In the genomic region with DNA sequence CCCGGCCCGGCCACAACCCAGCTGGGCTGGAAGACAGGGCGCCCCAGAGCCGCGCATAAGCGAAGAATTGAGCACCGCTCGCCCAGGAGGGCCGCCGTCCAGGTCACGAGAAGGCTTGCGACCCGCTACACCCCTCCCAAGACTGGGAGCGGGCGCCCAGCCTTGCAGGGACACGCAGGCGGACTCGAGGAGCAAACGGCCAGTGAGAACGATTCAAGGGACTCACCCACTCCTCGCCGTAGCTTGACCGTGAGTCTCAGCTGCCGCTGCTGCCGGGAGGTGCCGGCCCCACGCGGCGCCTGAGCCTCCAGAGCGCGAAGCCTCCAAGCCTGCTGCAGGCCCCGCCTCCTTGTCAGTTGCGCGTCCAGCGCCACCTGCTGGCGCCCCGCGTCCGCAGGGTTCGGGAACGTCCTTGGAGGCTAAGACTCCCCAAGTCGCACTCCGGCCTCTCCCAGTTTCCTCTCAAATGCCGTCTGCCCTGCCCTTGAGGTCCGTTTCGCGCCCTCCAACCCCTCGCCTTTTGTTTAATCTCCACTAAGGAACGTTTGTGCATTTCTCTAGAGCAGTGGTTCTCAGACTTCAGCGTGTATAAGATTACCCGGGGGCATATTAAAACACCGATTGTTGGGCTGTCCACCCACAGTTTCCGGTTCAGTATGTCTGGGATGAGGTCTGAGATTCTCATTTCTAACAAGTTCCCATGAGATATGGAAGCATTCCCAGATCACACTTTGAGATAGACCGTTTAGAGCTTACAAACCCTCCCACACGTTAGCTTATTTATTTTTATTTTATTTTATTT, we compare ENCODE assay signal across 8 cellular contexts. TPM values are rescaled to one million over a fixed set of nuclear protein-coding genes. Genes with fewer than 3 reads are reported as not detected.
DNase-seq lines count a peak whose midpoint lies in the region; ATAC-seq and TF ChIP-seq lines count a peak whose summit lies in the region.
"Not testable (repeated sequence)": the region's sequence is repeated elsewhere in the genome, so short reads cannot be mapped to it uniquely, and the experiment has no call there.

TSS of gene STEAP1B (minus strand) at position 301 of the 802 bp plus-strand sequence. CDS start 5,333 bp downstream, outside the sequence.

- not testable (repeated sequence) for H2BK15ac ChIP-seq in H9 (ENCODE audit: low read depth, low read length)

- peak within 1 kb of the TSS; percentile 88; the same call in 1 of the 2 replicates for H3K14ac ChIP-seq in H9 (ENCODE audit: insufficient read depth, low read length)

- not testable (repeated sequence) for H2BK5ac ChIP-seq in H9 (ENCODE audit: insufficient read length, low read length)

- not testable (repeated sequence) for H3K36me3 ChIP-seq in ES-I3 (ENCODE audit: insufficient read depth, low read length); Karpas-422 (ENCODE audit: insufficient read depth, low read length); osteoblast (ENCODE audit: insufficient read depth, low read length)

- peak; percentile 98 for ATAC-seq in activated naive CD8-positive, alpha-beta T cell treated with anti-CD3 and anti-CD28 coated beads, Interleukin-2, amount 10 ng/mL, durations not matched to agents 7 days and 5 days (ENCODE audit: low read depth)
- peak; percentile 96 for ATAC-seq in Right ventricle myocardium inferior

- H3K27me3 ChIP-seq in H9 (ENCODE audit: insufficient read depth, low read length); Karpas-422 (ENCODE audit: low read length); osteoblast (ENCODE audit: insufficient read depth, low read length): not testable (repeated sequence)

- not testable (repeated sequence) for H3K23me2 ChIP-seq in H9 (ENCODE audit: insufficient read length, low read depth, low read length, poor library complexity, severe bottlenecking)

- H3K4me1 ChIP-seq in ES-I3 (ENCODE audit: insufficient read depth, low read length); H9 (ENCODE audit: insufficient read depth, low read length); Karpas-422 (ENCODE audit: low read length): not testable (repeated sequence)
- peaks cover 52% of the 10 kb centered on the region for H3K4me1 ChIP-seq in osteoblast (ENCODE audit: insufficient read depth, low read length)

- not testable (repeated sequence) for H3T11ph ChIP-seq in H9 (ENCODE audit: low read length)

- not testable (repeated sequence) for H2BK20ac ChIP-seq in H9 (ENCODE audit: low read depth, low read length, poor library complexity, severe bottlenecking)

- H3K27ac ChIP-seq in H9 (ENCODE audit: insufficient read length, low read depth, low read length); Karpas-422 (ENCODE audit: low read length): not testable (repeated sequence)
- H3K27ac ChIP-seq in osteoblast (ENCODE audit: low read depth, low read length), result peak within 1 kb of the TSS; percentile 79

- peaks cover 19% of the 10 kb centered on the region for H3K27me3 Mint-ChIP-seq in H9 (ENCODE audit: low read depth)
- H3K27me3 Mint-ChIP-seq in activated naive CD8-positive, alpha-beta T cell treated with anti-CD3 and anti-CD28 coated beads, Interleukin-2, amount 10 ng/mL, durations not matched to agents 7 days and 5 days, result peaks cover 29% of the 10 kb centered on the region

- not testable (repeated sequence) for H3K9me2 ChIP-seq in Karpas-422 (replicated peaks; ENCODE audit: insufficient read depth, low read length)

- H3K4me3 Mint-ChIP-seq in H9, result peak within 1 kb of the TSS; percentile 52 to 66
- H3K4me3 Mint-ChIP-seq in activated naive CD8-positive, alpha-beta T cell treated with anti-CD3 and anti-CD28 coated beads, Interleukin-2, amount 10 ng/mL, durations not matched to agents 7 days and 5 days, result peak within 1 kb of the TSS; percentile 71

- H3K4me1 Mint-ChIP-seq in H9, result peaks cover 15 to 27% of the 10 kb centered on the region in 2 experiments
- H3K4me1 Mint-ChIP-seq in activated naive CD8-positive, alpha-beta T cell treated with anti-CD3 and anti-CD28 coated beads, Interleukin-2, amount 10 ng/mL, durations not matched to agents 7 days and 5 days, result not testable (repeated sequence)

- not testable (repeated sequence) for H4K20me1 ChIP-seq in H9 (ENCODE audit: control insufficient read depth, insufficient read depth, insufficient read length); Karpas-422 (ENCODE audit: insufficient read depth, low read depth, low read length); osteoblast (ENCODE audit: insufficient read depth, low read length)

- WGBS in H9 (ENCODE audit: extremely low coverage, insufficient read length, low lambda C conversion rate), result no CpG with 5 or more reads among the region's 55 CpGs

- POLR2A ChIA-PET in activated naive CD8-positive, alpha-beta T cell treated with anti-CD3 and anti-CD28 coated beads, Interleukin-2, amount 10 ng/mL, durations not matched to agents 7 days and 5 days (lab: Charles Lee), result not testable (repeated sequence)

- DNase-seq in H9 (peak; percentile 94), Karpas-422 (peak; percentile 75), SW 1271 (lab: John Stamatoyannopoulos, UW) (peak; percentile 60 to 66), Right ventricle myocardium inferior (ENCODE audit: missing footprints) (peak; percentile 91), osteoblast (ENCODE audit: insufficient read length, low spot score, missing footprints) (peak; percentile 89), stromal cell of bone marrow (ENCODE audit: low read depth) (peak; percentile 76)
- peak; percentile 93 for DNase-seq in activated naive CD8-positive, alpha-beta T cell treated with anti-CD3 and anti-CD28 coated beads, Interleukin-2, amount 10 ng/mL, durations not matched to agents 7 days and 5 days

- H4K5ac ChIP-seq in H9 (ENCODE audit: insufficient read length, low read depth, low read length), result not testable (repeated sequence)

- not testable (repeated sequence) for H2AK5ac ChIP-seq in H9 (ENCODE audit: insufficient read length, low read length)

- not testable (repeated sequence) for H3K79me2 ChIP-seq in H9 (ENCODE audit: insufficient read depth, low read length); Karpas-422 (ENCODE audit: low read length)
- H3K79me2 ChIP-seq in osteoblast (ENCODE audit: insufficient read depth, low read length), result peaks cover 23% of the 10 kb centered on the region

- TF ChIP-seq CTCF in H9 (conservative IDR thresholded peaks at IDR 0.05), result peak; percentile 84
- TF ChIP-seq CTCF in osteoblast (IDR thresholded peaks at IDR 0.05; ENCODE audit: extremely low read depth, low read depth, low read length), result peak; percentile 71

- H2AFZ ChIP-seq in H9 (ENCODE audit: low read length); Karpas-422 (ENCODE audit: low read length): not testable (repeated sequence)
- peak within 1 kb of the TSS; percentile 95 for H2AFZ ChIP-seq in osteoblast (ENCODE audit: low read length)

- H3K4ac ChIP-seq in H9 (ENCODE audit: low read depth, low read length), result not testable (repeated sequence)

- H3K4me2 ChIP-seq in H9 (ENCODE audit: insufficient read depth, insufficient read length, low read length) (peak within 1 kb of the TSS; percentile 9), osteoblast (ENCODE audit: insufficient read depth, low read length) (peak within 1 kb of the TSS; percentile 78)
- not testable (repeated sequence) for H3K4me2 ChIP-seq in Karpas-422 (ENCODE audit: low read depth, low read length, poor library complexity, severe bottlenecking)

- H3K9ac ChIP-seq in ES-I3 (ENCODE audit: low read depth, low read length), result peak within 1 kb of the TSS; percentile 23; the same call in 1 of the 2 replicates
- H3K9ac ChIP-seq in H9 (ENCODE audit: extremely low read depth, insufficient read length, low read length); Karpas-422 (ENCODE audit: low read length): not testable (repeated sequence)

- H3K56ac ChIP-seq in H9 (ENCODE audit: insufficient read length, low read depth, low read length), result not testable (repeated sequence)

- not testable (repeated sequence) for H2BK120ac ChIP-seq in H9 (ENCODE audit: low read depth, low read length, poor library complexity, severe bottlenecking)

- intact Hi-C loops in Right ventricle myocardium inferior (cut with DNase I), result not testable (repeated sequence)

- not testable (repeated sequence) for H3K79me1 ChIP-seq in H9 (ENCODE audit: insufficient read depth, low read depth, low read length, poor library complexity, severe bottlenecking)

- H3K36me3 Mint-ChIP-seq in H9 (ENCODE audit: insufficient read depth in 1 of 3, low read depth in 3 of 3); activated naive CD8-positive, alpha-beta T cell treated with anti-CD3 and anti-CD28 coated beads, Interleukin-2, amount 10 ng/mL, durations not matched to agents 7 days and 5 days: not testable (repeated sequence)

- not testable (repeated sequence) for H3K9me3 Mint-ChIP-seq in H9; activated naive CD8-positive, alpha-beta T cell treated with anti-CD3 and anti-CD28 coated beads, Interleukin-2, amount 10 ng/mL, durations not matched to agents 7 days and 5 days

- H4K8ac ChIP-seq in H9 (replicated peaks; ENCODE audit: insufficient read length, low read depth, low read length), result not testable (repeated sequence)

- not testable (repeated sequence) for H3K9me3 ChIP-seq in ES-I3 (ENCODE audit: control insufficient read depth, insufficient read depth, low read length); H9 (ENCODE audit: control insufficient read depth, low read depth, low read length); Karpas-422 (ENCODE audit: low read length); osteoblast (ENCODE audit: low read depth, low read length)

- not testable (repeated sequence) for H3K23ac ChIP-seq in H9 (ENCODE audit: insufficient read length, low read depth, low read length)

- H3K27ac Mint-ChIP-seq in H9; activated naive CD8-positive, alpha-beta T cell treated with anti-CD3 and anti-CD28 coated beads, Interleukin-2, amount 10 ng/mL, durations not matched to agents 7 days and 5 days: not testable (repeated sequence)

- H3K4me3 ChIP-seq in Karpas-422 (ENCODE audit: low read length), result not testable (repeated sequence)
- peak within 1 kb of the TSS; percentile 78 for H3K4me3 ChIP-seq in osteoblast (ENCODE audit: insufficient read depth, low read length)

- H3K18ac ChIP-seq in H9 (ENCODE audit: insufficient read length, low read depth, low read length), result not testable (repeated sequence)

- not testable (repeated sequence) for H2BK12ac ChIP-seq in H9 (ENCODE audit: insufficient read length, low read depth, low read length)

- not testable (repeated sequence) for H4K91ac ChIP-seq in H9 (ENCODE audit: insufficient read length, low read depth, low read length)

RNA-seq across cellular contexts. Expression of gene STEAP1B, which starts in this region (rescaled TPM):
- total RNA-seq in H9 (2021), result 3.2 and 4.0 TPM in 2 replicates
- not detected in 2 replicates for total RNA-seq in Karpas-422 (2014; rRNA removed; shearing (Covaris generic); ENCODE audit: low replicate concordance)
- under 1 TPM in 1 of 2 experiments, not detected in 1; 0.19 TPM for total RNA-seq in activated naive CD8-positive, alpha-beta T cell treated with anti-CD3 and anti-CD28 coated beads, Interleukin-2, amount 10 ng/mL, durations not matched to agents 7 days and 5 days
- total RNA-seq in Right ventricle myocardium inferior, result not detected
- 31.8 and 40.4 TPM in 2 replicates for total RNA-seq in osteoblast

Comparison
In these comparisons a context has a peak if more than half of its experiments do, and no peak if none do; other contexts are left out.
1. Peak in DNase-seq in Karpas-422; RNA of the gene not detected or under 1 TPM.
2. Peak in DNase-seq and ATAC-seq in activated naive CD8-positive, alpha-beta T cell treated with anti-CD3 and anti-CD28 coated beads, Interleukin-2, amount 10 ng/mL, durations not matched to agents 7 days and 5 days; RNA of the gene not detected or under 1 TPM.
3. Peak in DNase-seq and ATAC-seq in Right ventricle myocardium inferior; RNA of the gene not detected or under 1 TPM.